13 cellular contexts compared by ENCODE assay signal in genomic region chr10:97555541-97555940, GRCh38. TPM values are rescaled to one million over a fixed set of nuclear protein-coding genes. Genes with fewer than 3 reads are reported as not detected.
"Had no signal": no experiment of that assay in that cellular context is flagged by ENCODE, and none has a peak within 500 bp of the region (broad histone marks: within the 10 kb centered on the region; RNA-seq: fewer than 3 reads in every experiment).

No MANE protein-coding gene starts in this region.

RNA-seq across cellular contexts. Expression of gene ANKRD2, which starts 17.0 kb away (rescaled TPM):
- total RNA-seq: hepatocyte, left colon, liver, natural killer cell, stomach, thyroid gland, transverse colon, vagina had no signal

RNA-seq across cellular contexts. Expression of gene HOGA1, which starts 28.6 kb away (rescaled TPM):
- total RNA-seq: natural killer cell, stomach, transverse colon had no signal

RNA-seq across cellular contexts. Expression of gene C10orf62, which starts 34.0 kb away (rescaled TPM):
- total RNA-seq: kidney epithelial cell, left colon, left lung, lower lobe of right lung, mammary epithelial cell, stomach, transverse colon, urinary bladder, vagina had no signal
